ENCODE assay signal across 20 cellular contexts in the genomic region with DNA sequence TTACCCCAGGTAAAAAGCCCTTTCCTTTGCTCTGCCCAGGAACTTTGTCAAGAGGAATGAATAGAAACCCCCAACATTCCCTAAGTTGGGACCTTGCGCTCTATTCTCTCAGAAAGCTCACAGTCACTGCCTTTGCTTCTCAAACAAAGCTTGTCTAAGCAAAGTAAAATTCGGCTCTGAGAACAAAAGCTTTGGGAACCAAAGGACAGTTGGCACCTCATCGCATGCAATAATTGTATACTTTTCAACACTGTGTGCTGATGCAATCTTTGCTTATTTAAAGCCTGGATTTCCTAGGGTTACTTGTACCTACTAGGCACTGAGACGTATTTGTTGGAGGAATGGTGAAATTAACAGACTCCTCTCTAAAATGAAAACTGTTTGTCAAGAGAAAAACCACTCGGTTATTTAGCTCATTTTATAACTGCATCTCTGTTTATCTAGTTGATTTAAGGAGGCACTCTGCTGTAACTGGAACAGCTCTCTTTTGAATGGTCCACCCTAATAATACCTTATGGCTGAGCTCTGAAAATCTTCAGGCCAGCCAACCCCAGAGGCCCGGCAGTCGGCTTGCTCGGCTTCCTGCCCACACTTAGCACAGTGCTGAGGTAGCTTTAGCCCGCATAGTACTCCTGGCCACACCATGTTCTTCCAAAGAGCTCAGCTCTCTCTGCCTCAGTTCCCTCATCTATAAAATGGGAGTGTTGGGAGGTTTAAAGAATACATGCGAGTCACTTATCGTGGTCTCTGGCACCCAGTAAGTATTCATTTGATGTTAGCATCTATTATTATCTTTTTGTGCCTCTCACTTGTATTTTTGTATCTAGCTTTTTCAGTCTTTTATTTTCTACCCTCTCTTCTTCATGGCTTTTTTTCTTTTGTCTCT.
DNase-seq lines count a peak whose midpoint lies in the region; ATAC-seq lines count a peak whose summit lies in the region.
"Had no signal": no experiment of that assay in that cellular context is flagged by ENCODE, and none has a peak within 500 bp of the region (broad histone marks: within the 10 kb centered on the region; RNA-seq: fewer than 3 reads in every experiment).

No MANE protein-coding gene starts in this region.

- no peaks in the 10 kb centered on the region for H3K27me3 Mint-ChIP-seq in stimulated activated naive CD8-positive, alpha-beta T cell treated with anti-CD3 and anti-CD28 coated beads, Interleukin-15, Interleukin-2, amounts not matched to agents 100 ng/mL and 50 ng/mL, for 24 hours
- no peaks in the 10 kb centered on the region for H3K27me3 Mint-ChIP-seq in activated T-helper 2 cell treated with anti-CD3 and anti-CD28 coated beads, Interferon-gamma antibody, Interleukin-2, Interleukin-4, amounts not matched to agents 10 μg/mL and 5 μg/mL and 100 μg/mL, durations not matched to agents 14 hours and 24 hours and 36 hours (ENCODE audit: low read depth)
- H3K27me3 Mint-ChIP-seq: activated T-cell treated with anti-CD3 and anti-CD28 coated beads, Interleukin-2, amount 50 U/mL, for 24 hours had no signal

- peak overlapping the region; percentile 3 for H3K27ac Mint-ChIP-seq in stimulated activated naive CD8-positive, alpha-beta T cell treated with anti-CD3 and anti-CD28 coated beads, Interleukin-15, Interleukin-2, amounts not matched to agents 100 ng/mL and 50 ng/mL, for 24 hours
- H3K27ac Mint-ChIP-seq in activated T-helper 2 cell treated with anti-CD3 and anti-CD28 coated beads, Interferon-gamma antibody, Interleukin-2, Interleukin-4, amounts not matched to agents 10 μg/mL and 5 μg/mL and 100 μg/mL, durations not matched to agents 14 hours and 24 hours and 36 hours = no peak overlapping the region
- H3K27ac Mint-ChIP-seq: activated T-cell treated with anti-CD3 and anti-CD28 coated beads, Interleukin-2, amount 50 U/mL, for 24 hours had no signal

- H2AFZ ChIP-seq in mesenchymal stem cell (ENCODE audit: low read depth, low read length) = no peak overlapping the region

- no peak overlapping the region for H3K9ac ChIP-seq in mesenchymal stem cell (ENCODE audit: low read length)

- no peak overlapping the region for H2BK15ac ChIP-seq in mesenchymal stem cell (ENCODE audit: low read depth, poor library complexity, severe bottlenecking)

- H4K91ac ChIP-seq in mesenchymal stem cell (ENCODE audit: low read length) = no peak overlapping the region

- H3K4me1 Mint-ChIP-seq in stimulated activated naive CD8-positive, alpha-beta T cell treated with anti-CD3 and anti-CD28 coated beads, Interleukin-15, Interleukin-2, amounts not matched to agents 100 ng/mL and 50 ng/mL, for 24 hours (ENCODE audit: low read depth) = no peaks in the 10 kb centered on the region
- no peaks in the 10 kb centered on the region for H3K4me1 Mint-ChIP-seq in activated T-helper 2 cell treated with anti-CD3 and anti-CD28 coated beads, Interferon-gamma antibody, Interleukin-2, Interleukin-4, amounts not matched to agents 10 μg/mL and 5 μg/mL and 100 μg/mL, durations not matched to agents 14 hours and 24 hours and 36 hours (ENCODE audit: low read depth)

- no peak overlapping the region for H2BK120ac ChIP-seq in mesenchymal stem cell (ENCODE audit: low read depth, low read length)

- peaks cover 0 to 2% of the 10 kb centered on the region in 2 experiments for H3K27me3 ChIP-seq in mesenchymal stem cell (ENCODE audit: control insufficient read depth in 1 of 2, insufficient read depth in 1 of 2, low read length in 2 of 2)
- H3K27me3 ChIP-seq: adrenal gland had no signal

- no peak overlapping the region for H2AK5ac ChIP-seq in mesenchymal stem cell (ENCODE audit: low read length, severe bottlenecking)

- H3K36me3 Mint-ChIP-seq in stimulated activated naive CD8-positive, alpha-beta T cell treated with anti-CD3 and anti-CD28 coated beads, Interleukin-15, Interleukin-2, amounts not matched to agents 100 ng/mL and 50 ng/mL, for 24 hours (ENCODE audit: low read depth) = no peaks in the 10 kb centered on the region
- H3K36me3 Mint-ChIP-seq in activated T-helper 2 cell treated with anti-CD3 and anti-CD28 coated beads, Interferon-gamma antibody, Interleukin-2, Interleukin-4, amounts not matched to agents 10 μg/mL and 5 μg/mL and 100 μg/mL, durations not matched to agents 14 hours and 24 hours and 36 hours (ENCODE audit: low read depth) = no peaks in the 10 kb centered on the region

- H3K14ac ChIP-seq in mesenchymal stem cell (ENCODE audit: low read length in 2 of 2) = no peak overlapping the region

- H4K8ac ChIP-seq in mesenchymal stem cell (ENCODE audit: low read length) = no peak overlapping the region

- H3K9me3 Mint-ChIP-seq in stimulated activated naive CD8-positive, alpha-beta T cell treated with anti-CD3 and anti-CD28 coated beads, Interleukin-15, Interleukin-2, amounts not matched to agents 100 ng/mL and 50 ng/mL, for 24 hours = no peaks in the 10 kb centered on the region
- no peaks in the 10 kb centered on the region for H3K9me3 Mint-ChIP-seq in activated T-helper 2 cell treated with anti-CD3 and anti-CD28 coated beads, Interferon-gamma antibody, Interleukin-2, Interleukin-4, amounts not matched to agents 10 μg/mL and 5 μg/mL and 100 μg/mL, durations not matched to agents 14 hours and 24 hours and 36 hours
- H3K9me3 Mint-ChIP-seq: activated T-cell treated with anti-CD3 and anti-CD28 coated beads, Interleukin-2, amount 50 U/mL, for 24 hours had no signal

- H3K27ac ChIP-seq in mesenchymal stem cell (ENCODE audit: low read length, poor library complexity, severe bottlenecking) = no peak overlapping the region

- H3K23ac ChIP-seq in mesenchymal stem cell (ENCODE audit: low read length in 2 of 2) = no peak overlapping the region

- H2BK5ac ChIP-seq in mesenchymal stem cell (ENCODE audit: low read depth, low read length, poor library complexity, severe bottlenecking) = no peak overlapping the region

- no peaks in the 10 kb centered on the region for H3K36me3 ChIP-seq in mesenchymal stem cell (ENCODE audit: control insufficient read depth in 1 of 2, insufficient read depth in 2 of 2, low read depth in 1 of 2, low read length in 2 of 2)
- H3K36me3 ChIP-seq: adrenal gland had no signal

- intact Hi-C loops in activated T-helper 2 cell treated with anti-CD3 and anti-CD28 coated beads, Interferon-gamma antibody, Interleukin-2, Interleukin-4, amounts not matched to agents 10 μg/mL and 5 μg/mL and 100 μg/mL, durations not matched to agents 14 hours and 24 hours and 36 hours (cut with micrococcal nuclease) = no loop called here

- DNase-seq in stimulated activated naive CD8-positive, alpha-beta T cell treated with anti-CD3 and anti-CD28 coated beads, Interleukin-15, Interleukin-2, amounts not matched to agents 100 U/mL and 50 U/mL, for 24 hours = no peak
- peak; percentile 52 for DNase-seq in cerebellum (ENCODE audit: low spot score)
- DNase-seq in mesenchymal stem cell = peak; percentile 52
- no peak for DNase-seq in mucosa of gallbladder (ENCODE audit: low spot score)
- no peak for DNase-seq in activated CD4-positive, CD25-positive, alpha-beta regulatory T cell treated with anti-CD3 and anti-CD28 coated beads, Interleukin-2, amount 50 U/mL, for 72 hours
- no peak for DNase-seq in stimulated activated CD4-positive, alpha-beta T cell treated with anti-CD3 and anti-CD28 coated beads, Interleukin-2, amount 100 ng/mL, for 24 hours
- DNase-seq in activated T-helper 2 cell treated with anti-CD3 and anti-CD28 coated beads, Interferon-gamma antibody, Interleukin-2, Interleukin-4, amounts not matched to agents 10 μg/mL and 5 μg/mL and 100 μg/mL, durations not matched to agents 14 hours and 24 hours and 36 hours (ENCODE audit: low spot score) = no peak
- DNase-seq: activated CD4-positive, alpha-beta T cell treated with anti-CD3 and anti-CD28 coated beads, Interleukin-2, amount 50 U/mL, for 1 hour; activated T-cell treated with anti-CD3 and anti-CD28 coated beads, Interleukin-2, amount 50 U/mL, for 24 hours; adrenal gland; dermis blood vessel endothelial cell; DND-41; Kasumi-1; NCI-H187; NK-92 treated with Interleukin-12 subunit alpha and Interleukin-12 subunit beta, amount 100 ng/mL, for 24 hours; SIG-M5; stimulated activated naive CD4-positive, alpha-beta T cell treated with Interleukin-2 at 50 U/mL for 16 hours; T1000 had no signal

- H3K79me1 ChIP-seq in mesenchymal stem cell (replicated peaks; ENCODE audit: low read length, poor library complexity, severe bottlenecking) = no peaks in the 10 kb centered on the region

- H3K4ac ChIP-seq in mesenchymal stem cell (ENCODE audit: low read depth in 1 of 2, low read length in 2 of 2) = peak overlapping the region in 1 of 2 experiments; percentile 53

- H2BK12ac ChIP-seq in mesenchymal stem cell (ENCODE audit: low read length in 2 of 2) = no peak overlapping the region

- no peaks in the 10 kb centered on the region for H3K9me3 ChIP-seq in mesenchymal stem cell (ENCODE audit: control insufficient read depth, low read length)
- H3K9me3 ChIP-seq: adrenal gland had no signal

- WGBS in mesenchymal stem cell = 62% methylated on average over 7 of the region's 11 CpGs

- H3K4me2 ChIP-seq in mesenchymal stem cell (ENCODE audit: low read length, poor library complexity, severe bottlenecking) = no peak overlapping the region

- no peak overlapping the region for H3K4me3 ChIP-seq in mesenchymal stem cell (ENCODE audit: insufficient read depth in 1 of 2, low read depth in 1 of 2, low read length in 2 of 2)
- H3K4me3 ChIP-seq: adrenal gland, lung had no signal

- H3K4me3 Mint-ChIP-seq in stimulated activated naive CD8-positive, alpha-beta T cell treated with anti-CD3 and anti-CD28 coated beads, Interleukin-15, Interleukin-2, amounts not matched to agents 100 ng/mL and 50 ng/mL, for 24 hours = no peak overlapping the region
- no peak overlapping the region for H3K4me3 Mint-ChIP-seq in activated T-helper 2 cell treated with anti-CD3 and anti-CD28 coated beads, Interferon-gamma antibody, Interleukin-2, Interleukin-4, amounts not matched to agents 10 μg/mL and 5 μg/mL and 100 μg/mL, durations not matched to agents 14 hours and 24 hours and 36 hours (ENCODE audit: low read depth)
- H3K4me3 Mint-ChIP-seq: activated T-cell treated with anti-CD3 and anti-CD28 coated beads, Interleukin-2, amount 50 U/mL, for 24 hours had no signal

- H3K4me1 ChIP-seq in mesenchymal stem cell (ENCODE audit: control insufficient read depth, insufficient read depth, low read depth, low read length) = peaks cover 1% of the 10 kb centered on the region

- no peak overlapping the region for H3K18ac ChIP-seq in mesenchymal stem cell (ENCODE audit: low read depth in 1 of 2, low read length in 2 of 2)

- ATAC-seq in stimulated activated naive CD8-positive, alpha-beta T cell treated with anti-CD3 and anti-CD28 coated beads, Interleukin-15, Interleukin-2, amounts not matched to agents 100 U/mL and 50 U/mL, for 24 hours = no peak

Comparison
In these comparisons a context has a peak if more than half of its experiments do, and no peak if none do; other contexts are left out.
1. DNase-seq: peak in cerebellum (single experiment) and mesenchymal stem cell (single experiment); none in stimulated activated naive CD8-positive, alpha-beta T cell treated with anti-CD3 and anti-CD28 coated beads, Interleukin-15, Interleukin-2, amounts not matched to agents 100 U/mL and 50 U/mL, for 24 hours (single experiment), mucosa of gallbladder (single experiment), activated CD4-positive, CD25-positive, alpha-beta regulatory T cell treated with anti-CD3 and anti-CD28 coated beads, Interleukin-2, amount 50 U/mL, for 72 hours (single experiment), stimulated activated CD4-positive, alpha-beta T cell treated with anti-CD3 and anti-CD28 coated beads, Interleukin-2, amount 100 ng/mL, for 24 hours (0 of 2) and activated T-helper 2 cell treated with anti-CD3 and anti-CD28 coated beads, Interferon-gamma antibody, Interleukin-2, Interleukin-4, amounts not matched to agents 10 μg/mL and 5 μg/mL and 100 μg/mL, durations not matched to agents 14 hours and 24 hours and 36 hours (single experiment).